1 cellular context compared by ENCODE assay signal in genomic region chr17:76138234-76138895, GRCh38.
TF ChIP-seq lines count a peak whose summit lies in the region.

No MANE protein-coding gene starts in this region.

TF ChIP-seq in HepG2, 621 proteins besides CTCF, POLR2A, EP300 and RAD21 (continued from another document and continues in another):
- TF ChIP-seq ZBTB44 (CRISPR knock-in tag; IDR thresholded peaks at IDR 0.05) (no peak), NCOA1 (CRISPR knock-in tag; IDR thresholded peaks at IDR 0.05) (peak; percentile 85), PATZ1 (CRISPR knock-in tag; IDR thresholded peaks at IDR 0.05) (peak; percentile 97), PAF1 (CRISPR knock-in tag; IDR thresholded peaks at IDR 0.05) (no peak), ZKSCAN8 (CRISPR knock-in tag; IDR thresholded peaks at IDR 0.05; ENCODE audit: borderline replicate concordance) (peak; percentile 95), SIX4 (CRISPR knock-in tag; IDR thresholded peaks at IDR 0.05) (peak; percentile 68; the same call in 1 of the 2 replicates), SMARCE1 (IDR thresholded peaks at IDR 0.05; ENCODE audit: borderline replicate concordance) (no peak), SYNCRIP (IDR thresholded peaks at IDR 0.05; ENCODE audit: insufficient read depth, low read depth, low read length) (no peak), ZNF503 (CRISPR knock-in tag; IDR thresholded peaks at IDR 0.05) (no peak; the same call in 1 of the 2 replicates), ZNF468 (CRISPR knock-in tag; IDR thresholded peaks at IDR 0.05) (0 out of 2 replicates have a peak, but pooled peaks have one; percentile 73), BCLAF1 (IDR thresholded peaks at IDR 0.05) (no peak), RERE (CRISPR knock-in tag; IDR thresholded peaks at IDR 0.05; ENCODE audit: low read depth) (no peak; the same call in none of the 2 replicates), ZNF326 (CRISPR knock-in tag; IDR thresholded peaks at IDR 0.05; ENCODE audit: borderline replicate concordance) (no peak), SIX1 (CRISPR knock-in tag; IDR thresholded peaks at IDR 0.05; ENCODE audit: borderline replicate concordance) (peak; percentile 79; the same call in 1 of the 2 replicates), FLYWCH1 (CRISPR knock-in tag; IDR thresholded peaks at IDR 0.05) (no peak; the same call in 1 of the 2 replicates), IKZF5 (CRISPR knock-in tag; IDR thresholded peaks at IDR 0.05) (peak; percentile 55), ZNF547 (CRISPR knock-in tag; IDR thresholded peaks at IDR 0.05) (peak; percentile 65; the same call in 1 of the 2 replicates), CCAR2 (optimal IDR thresholded peaks at IDR 0.05; ENCODE audit: low read depth, low read length) (peak; percentile 82), ZNF260 (CRISPR knock-in tag; IDR thresholded peaks at IDR 0.05; ENCODE audit: borderline replicate concordance, low read depth) (no peak), TEAD3 (CRISPR knock-in tag; optimal IDR thresholded peaks at IDR 0.05; ENCODE audit: borderline replicate concordance) (peak; percentile 94), IRX3 (CRISPR knock-in tag; IDR thresholded peaks at IDR 0.05; ENCODE audit: borderline replicate concordance, low read depth) (peak; percentile 72; the same call in 1 of the 2 replicates), REST (IDR thresholded peaks at IDR 0.05; ENCODE audit: borderline replicate concordance in 1 of 2, low read depth in 1 of 2, low read length in 2 of 2) (0 out of 4 replicates have a peak, but pooled peaks of 1 of the 2 experiments have one; percentile 27), MED8 (CRISPR knock-in tag; IDR thresholded peaks at IDR 0.05; ENCODE audit: insufficient replicate concordance) (no peak), EHMT2 (IDR thresholded peaks at IDR 0.05; ENCODE audit: borderline replicate concordance, low read depth, low read length) (no peak), ZHX1 (CRISPR knock-in tag; IDR thresholded peaks at IDR 0.05; ENCODE audit: low read depth) (peak; percentile 79; the same call in 1 of the 2 replicates), SMAD9 (CRISPR knock-in tag; IDR thresholded peaks at IDR 0.05) (peak; percentile 11; the same call in 1 of the 2 replicates), MXD3 (CRISPR knock-in tag; IDR thresholded peaks at IDR 0.05) (peak; percentile 91), ZFP1 (CRISPR knock-in tag; IDR thresholded peaks at IDR 0.05) (peak; percentile 55; the same call in 1 of the 2 replicates), PHF21A (CRISPR knock-in tag; IDR thresholded peaks at IDR 0.05) (peak; percentile 96), ZNF160 (CRISPR knock-in tag; IDR thresholded peaks at IDR 0.05) (no peak; the same call in 1 of the 2 replicates), MYC (CRISPR knock-in tag; IDR thresholded peaks at IDR 0.05; ENCODE audit: borderline replicate concordance) (peak; percentile 56; the same call in 1 of the 2 replicates), CREM (IDR thresholded peaks at IDR 0.05) (peak; percentile 63; the same call in 1 of the 2 replicates), CREM (CRISPR knock-in tag; IDR thresholded peaks at IDR 0.05) (no peak)
